In the genomic region with DNA sequence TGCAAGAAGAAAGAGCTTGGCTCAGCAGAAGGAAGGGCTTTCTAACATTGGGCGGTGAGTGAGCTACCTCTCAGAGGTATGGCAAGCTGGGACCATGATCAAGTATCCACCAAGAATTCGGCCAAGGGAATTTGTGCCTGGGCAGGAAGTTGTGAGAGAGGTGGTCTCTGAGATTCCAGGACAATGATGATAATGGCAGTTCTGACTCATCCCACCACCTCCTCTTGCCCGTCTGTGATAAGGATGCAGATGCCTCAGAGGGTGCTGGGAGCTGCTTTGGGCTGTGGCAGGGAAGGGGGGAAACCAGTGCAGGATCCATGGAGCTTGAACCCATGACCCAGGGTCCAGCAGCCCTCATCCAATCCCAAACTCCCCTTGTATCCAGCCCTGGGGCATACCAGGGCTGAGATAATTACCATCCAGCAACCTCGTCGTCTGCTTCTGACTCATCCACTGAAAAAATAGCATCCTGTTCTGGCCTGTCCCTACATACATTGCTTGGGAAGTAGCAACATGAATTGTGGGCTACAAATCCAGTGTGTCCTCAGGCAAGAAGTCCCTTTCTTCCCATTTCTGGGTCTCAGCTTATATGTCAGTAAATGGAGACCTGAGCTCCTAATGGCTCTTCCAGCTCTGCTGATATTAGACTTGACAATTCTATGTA, we compare ENCODE assay signal across 12 cellular contexts. TPM values are rescaled to one million over a fixed set of nuclear protein-coding genes. Genes with fewer than 3 reads are reported as not detected.
DNase-seq lines count a peak whose midpoint lies in the region; ATAC-seq and TF ChIP-seq lines count a peak whose summit lies in the region.
"Had no signal": no experiment of that assay in that cellular context is flagged by ENCODE, and none has a peak within 500 bp of the region (broad histone marks: within the 10 kb centered on the region; RNA-seq: fewer than 3 reads in every experiment).

No MANE protein-coding gene starts in this region.

- no peaks in the 10 kb centered on the region for H3K36me3 Mint-ChIP-seq in stimulated activated memory B cell treated with anti-CD40 and anti-IgM and Interleukin-4, amounts not matched to agents 10 μg/mL and 1 μg/mL and 100 μg/mL, for 72 hours
- no peaks in the 10 kb centered on the region for H3K36me3 Mint-ChIP-seq in CD14-positive monocyte

- peak overlapping the region; percentile 54 for H3K4me2 ChIP-seq in HCT116 (ENCODE audit: low read length)

- ATAC-seq in HCT116 (peak; percentile 43), GM18909 (IDR thresholded peaks at IDR 0.05; ENCODE audit: poor library complexity, unreplicated experiment) (no peak)
- ATAC-seq in stimulated activated memory B cell treated with anti-CD40 and anti-IgM and Interleukin-4, amounts not matched to agents 10 μg/mL and 1 μg/mL and 100 μg/mL, for 72 hours = no peak
- ATAC-seq: PC-3 had no signal

- peaks cover 0 to 8% of the 10 kb centered on the region in 2 experiments; a peak in 2 of 4 replicates for H3K4me1 ChIP-seq in HCT116 (ENCODE audit: control insufficient read depth in 1 of 2, insufficient read depth in 2 of 2, low read length in 2 of 2)

- DNase-seq in AG20443 (ENCODE audit: low spot score) (peak; percentile 55), HCT116 (ENCODE audit: low read depth, low spot score) (no peak), SW 1271 (lab: John Stamatoyannopoulos, UW) (peak; percentile 69 to 81), foreskin fibroblast (peak; percentile 18 to 29), NCI-H1417 treated with DMSO at 0.1 percent for 48 hours (lab: John Stamatoyannopoulos, UW) (no peak), CD14-positive monocyte (ENCODE audit: low spot score) (no peak)
- DNase-seq: stimulated activated naive CD4-positive, alpha-beta T cell had no signal

- POLR2A ChIA-PET in HCT116 (lab: Charles Lee) = interaction anchor here (0.6 to 1.2 kb wide), 3 partner anchors 78 to 267 kb away, joined by 3 to 4 read pairs (median 4); no protein-coding TSS in a partner anchor

- intact Hi-C loops in HCT116 (cut with micrococcal nuclease) = no loop called here
- intact Hi-C loops in CD14-positive monocyte (cut with micrococcal nuclease) = no loop called here

- no peak overlapping the region for H3K27ac ChIP-seq in HCT116 (ENCODE audit: low read depth, low read length)

- no peak for TF ChIP-seq POLR2A in HCT116 (IDR thresholded peaks at IDR 0.05; ENCODE audit: borderline replicate concordance, extremely low read depth, insufficient read depth, insufficient read length)

- H3K36me3 ChIP-seq in HCT116 (ENCODE audit: control insufficient read depth in 1 of 2, insufficient read depth in 2 of 2, low read length in 2 of 2) = no peaks in the 10 kb centered on the region

- peaks cover 7% of the 10 kb centered on the region for H3K9me3 Mint-ChIP-seq in stimulated activated memory B cell treated with anti-CD40 and anti-IgM and Interleukin-4, amounts not matched to agents 10 μg/mL and 1 μg/mL and 100 μg/mL, for 72 hours
- peaks cover 3 to 31% (median 24%) of the 10 kb centered on the region in 7 donors for H3K9me3 Mint-ChIP-seq in CD14-positive monocyte

- H3K9ac ChIP-seq in HCT116 (ENCODE audit: low read length) = no peak overlapping the region

- no peak for TF ChIP-seq CTCF in HCT116 (IDR thresholded peaks at IDR 0.05 in 2 of 3, conservative IDR thresholded peaks at IDR 0.05 in 1 of 3; ENCODE audit: borderline replicate concordance in 1 of 3, insufficient read depth in 1 of 3, low read depth in 2 of 3, low read length in 2 of 3)
- TF ChIP-seq CTCF in foreskin fibroblast (IDR thresholded peaks at IDR 0.05; ENCODE audit: low read depth, low read length) = no peak
- TF ChIP-seq CTCF in CD14-positive monocyte (IDR thresholded peaks at IDR 0.05) = no peak

- TF ChIP-seq RAD21 in HCT116 (IDR thresholded peaks at IDR 0.05; ENCODE audit: low read depth) = no peak

- H3K79me2 ChIP-seq in HCT116 (ENCODE audit: insufficient read depth, low read length) = no peaks in the 10 kb centered on the region

- no peak overlapping the region for H3K27ac Mint-ChIP-seq in stimulated activated memory B cell treated with anti-CD40 and anti-IgM and Interleukin-4, amounts not matched to agents 10 μg/mL and 1 μg/mL and 100 μg/mL, for 72 hours
- no peak overlapping the region for H3K27ac Mint-ChIP-seq in CD14-positive monocyte

- H3K27me3 Mint-ChIP-seq in stimulated activated memory B cell treated with anti-CD40 and anti-IgM and Interleukin-4, amounts not matched to agents 10 μg/mL and 1 μg/mL and 100 μg/mL, for 72 hours = no peaks in the 10 kb centered on the region
- H3K27me3 Mint-ChIP-seq in CD14-positive monocyte (ENCODE audit: low read depth in 3 of 3) = peaks cover 17 to 40% (median 29%) of the 10 kb centered on the region in 3 donors

- H3K4me3 ChIP-seq in HCT116 (replicated peaks in 1 of 2; ENCODE audit: low read depth in 1 of 2, low read length in 2 of 2) = no peak overlapping the region
- H3K4me3 ChIP-seq in foreskin fibroblast (ENCODE audit: low read depth in 1 of 2, low read length in 2 of 2) = no peak overlapping the region

- BruUV-seq in HCT116 (replicated peaks; lab: Mats Ljungman, UMichigan) = no TSS peak

- peaks cover 13% of the 10 kb centered on the region for H3K4me1 Mint-ChIP-seq in stimulated activated memory B cell treated with anti-CD40 and anti-IgM and Interleukin-4, amounts not matched to agents 10 μg/mL and 1 μg/mL and 100 μg/mL, for 72 hours
- H3K4me1 Mint-ChIP-seq in CD14-positive monocyte = peaks cover 14% of the 10 kb centered on the region

- RAD21 ChIA-PET in HCT116 (lab: Charles Lee; ENCODE audit: low non-redundant PET in 1 of 2, low total read pairs in 2 of 2, uncharacterized antibody in 2 of 2, unreplicated experiment in 2 of 2) = interaction anchor here (0.5 to 0.9 kb wide), 2 partner anchors 20 to 65 kb away, joined by 3 to 5 read pairs; no protein-coding TSS in a partner anchor

- no peak overlapping the region for H3K4me3 Mint-ChIP-seq in stimulated activated memory B cell treated with anti-CD40 and anti-IgM and Interleukin-4, amounts not matched to agents 10 μg/mL and 1 μg/mL and 100 μg/mL, for 72 hours
- H3K4me3 Mint-ChIP-seq in CD14-positive monocyte = no peak overlapping the region

- H3K9me3 ChIP-seq in HCT116 (ENCODE audit: control insufficient read depth in 1 of 2, insufficient read depth in 1 of 2, low read depth in 1 of 2, low read length in 2 of 2) = no peaks in the 10 kb centered on the region; a peak in 1 of 4 replicates

- H4K20me1 ChIP-seq in HCT116 (ENCODE audit: insufficient read depth) = no peaks in the 10 kb centered on the region

- CTCF ChIA-PET in HCT116 (lab: Charles Lee) = interaction anchor here (0.8 to 2.6 kb wide), 13 partner anchors 9 to 288 kb away, joined by 3 to 20 read pairs (median 3); no protein-coding TSS in a partner anchor

- H2AFZ ChIP-seq in HCT116 (ENCODE audit: low read depth, low read length, poor library complexity, severe bottlenecking) = no peak overlapping the region

- no peaks in the 10 kb centered on the region for H3K27me3 ChIP-seq in HCT116 (ENCODE audit: insufficient read depth, low read length)

- no peaks in the 10 kb centered on the region for H3K9me2 ChIP-seq in HCT116 (ENCODE audit: insufficient read depth)

TF ChIP-seq in HCT116, 20 proteins besides CTCF, POLR2A, EP300 and RAD21:
- TF ChIP-seq TCF7L2 (IDR thresholded peaks at IDR 0.05; ENCODE audit: borderline replicate concordance, extremely low read depth, insufficient read depth, insufficient read length) (no peak), SIN3A (IDR thresholded peaks at IDR 0.05; ENCODE audit: low read depth) (no peak), ELF1 (IDR thresholded peaks at IDR 0.05; ENCODE audit: borderline replicate concordance, low read depth) (no peak), POLR2AphosphoS5 (IDR thresholded peaks at IDR 0.05; ENCODE audit: low read depth, low read length) (no peak), ZFX (IDR thresholded peaks at IDR 0.05) (no peak), CEBPB (IDR thresholded peaks at IDR 0.05; ENCODE audit: low read depth) (no peak), ZNF274 (IDR thresholded peaks at IDR 0.05; ENCODE audit: low read depth, low read length) (no peak), EGR1 (IDR thresholded peaks at IDR 0.05; ENCODE audit: low read depth) (no peak)
- TF ChIP-seq, protein P1, sequence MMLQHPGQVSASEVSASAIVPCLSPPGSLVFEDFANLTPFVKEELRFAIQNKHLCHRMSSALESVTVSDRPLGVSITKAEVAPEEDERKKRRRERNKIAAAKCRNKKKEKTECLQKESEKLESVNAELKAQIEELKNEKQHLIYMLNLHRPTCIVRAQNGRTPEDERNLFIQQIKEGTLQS (IDR thresholded peaks at IDR 0.05) = no peak
- TF ChIP-seq, protein P2, sequence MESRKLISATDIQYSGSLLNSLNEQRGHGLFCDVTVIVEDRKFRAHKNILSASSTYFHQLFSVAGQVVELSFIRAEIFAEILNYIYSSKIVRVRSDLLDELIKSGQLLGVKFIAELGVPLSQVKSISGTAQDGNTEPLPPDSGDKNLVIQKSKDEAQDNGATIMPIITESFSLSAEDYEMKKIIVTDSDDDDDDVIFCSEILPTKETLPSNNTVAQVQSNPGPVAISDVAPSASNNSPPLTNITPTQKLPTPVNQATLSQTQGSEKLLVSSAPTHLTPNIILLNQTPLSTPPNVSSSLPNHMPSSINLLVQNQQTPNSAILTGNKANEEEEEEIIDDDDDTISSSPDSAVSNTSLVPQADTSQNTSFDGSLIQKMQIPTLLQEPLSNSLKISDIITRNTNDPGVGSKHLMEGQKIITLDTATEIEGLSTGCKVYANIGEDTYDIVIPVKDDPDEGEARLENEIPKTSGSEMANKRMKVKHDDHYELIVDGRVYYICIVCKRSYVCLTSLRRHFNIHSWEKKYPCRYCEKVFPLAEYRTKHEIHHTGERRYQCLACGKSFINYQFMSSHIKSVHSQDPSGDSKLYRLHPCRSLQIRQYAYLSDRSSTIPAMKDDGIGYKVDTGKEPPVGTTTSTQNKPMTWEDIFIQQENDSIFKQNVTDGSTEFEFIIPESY (IDR thresholded peaks at IDR 0.05; ENCODE audit: extremely low read depth, insufficient replicate concordance, low read length) = no peak

RNA-seq across cellular contexts. Expression of a gene that starts 5.9 kb away (rescaled TPM):
- total RNA-seq in HCT116 (2021; ENCODE audit: unreplicated experiment) = not detected
- polyA plus RNA-seq in HCT116 (2012) = not detected in 2 replicates
- not detected for polyA plus RNA-seq in CD14-positive monocyte
- total RNA-seq: Calu3, PC-3 had no signal
- polyA plus RNA-seq: neural cell had no signal

Comparison
In these comparisons a context has a peak if more than half of its experiments do, and no peak if none do; other contexts are left out.
1. DNase-seq: peak in AG20443 (single experiment), SW 1271 (2 of 2) and foreskin fibroblast (2 of 2); none in HCT116 (single experiment), NCI-H1417 treated with DMSO at 0.1 percent for 48 hours (single experiment) and CD14-positive monocyte (single experiment).